ENCODE assay signal across 13 cellular contexts in the genomic region with DNA sequence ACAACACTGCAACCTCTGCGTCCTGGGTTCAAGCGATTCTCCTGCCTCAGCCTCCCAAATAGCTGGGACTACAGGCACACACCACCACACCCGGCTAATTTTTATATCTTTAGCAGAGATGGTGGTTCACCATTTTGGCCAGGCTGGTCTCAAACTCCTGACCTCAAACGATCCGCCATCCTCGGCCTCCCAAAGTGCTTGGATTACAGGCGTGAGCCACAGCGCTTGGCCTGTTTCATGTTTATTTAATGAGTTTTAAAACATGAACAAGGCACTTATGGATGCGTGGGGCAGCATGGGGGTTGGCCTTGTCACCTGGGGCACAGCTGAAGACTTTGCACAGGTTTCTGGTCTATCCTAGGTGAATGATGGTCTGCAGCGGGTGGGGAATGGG. TPM values are rescaled to one million over a fixed set of nuclear protein-coding genes. Genes with fewer than 3 reads are reported as not detected.
A peak's percentile ranks its signal among the peaks of the same experiment; 100 is the strongest.
DNase-seq lines count a peak whose midpoint lies in the region; TF ChIP-seq lines count a peak whose summit lies in the region.
"Not testable (repeated sequence)": the region's sequence is repeated elsewhere in the genome, so short reads cannot be mapped to it uniquely, and the experiment has no call there.
"Had no signal": no experiment of that assay in that cellular context is flagged by ENCODE, and none has a peak within 500 bp of the region (broad histone marks: within the 10 kb centered on the region; RNA-seq: fewer than 3 reads in every experiment).

No MANE protein-coding gene starts in this region.

- H3K4me1 ChIP-seq in OCI-LY3 (ENCODE audit: low read length) (peaks cover 13% of the 10 kb centered on the region), trophoblast cell (ENCODE audit: control insufficient read depth in 1 of 2, insufficient read depth in 2 of 2, low read length in 2 of 2) (peaks cover 9 to 21% of the 10 kb centered on the region in 2 experiments)

- H3K27ac ChIP-seq in OCI-LY3 (ENCODE audit: low read length); trophoblast cell (ENCODE audit: low read depth, low read length): not testable (repeated sequence)

- not testable (repeated sequence) for H4K12ac ChIP-seq in trophoblast cell (ENCODE audit: low read depth, low read length)

- H3K79me2 ChIP-seq in OCI-LY3 (ENCODE audit: low read length); trophoblast cell (ENCODE audit: control insufficient read depth, insufficient read depth, low read length, poor library complexity): not testable (repeated sequence)

- H3K36me3 Mint-ChIP-seq in CD14-positive monocyte = peaks cover 24 to 32% of the 10 kb centered on the region in 2 donors
- H3K36me3 Mint-ChIP-seq in activated CD4-positive, alpha-beta T cell treated with anti-CD3 and anti-CD28 coated beads, Interleukin-2, amount 10 ng/mL, durations not matched to agents 7 days and 5 days (ENCODE audit: low read depth) = peaks cover 35% of the 10 kb centered on the region
- H3K36me3 Mint-ChIP-seq in activated naive CD4-positive, alpha-beta T cell treated with anti-CD3 and anti-CD28 coated beads, Interleukin-2, amount 50 U/mL, for 24 hours = peaks cover 15% of the 10 kb centered on the region
- peaks cover 35% of the 10 kb centered on the region for H3K36me3 Mint-ChIP-seq in dendritic cell treated with granulocyte-macrophage colony-stimulating factor and Interleukin-4, amounts not matched to agents 40 ng/mL and 50 ng/mL, for 4 days (ENCODE audit: low read depth)
- H3K36me3 Mint-ChIP-seq in mesothelial cell of epicardium = not testable (repeated sequence)

- intact Hi-C loops in CD14-positive monocyte (cut with micrococcal nuclease) = not testable (repeated sequence)
- intact Hi-C loops in dendritic cell treated with granulocyte-macrophage colony-stimulating factor and Interleukin-4, amounts not matched to agents 40 ng/mL and 50 ng/mL, for 4 days (cut with micrococcal nuclease) = loop anchor here (5.0 to 10.0 kb wide), 2 partner anchors 52 to 114 kb away; a partner anchor contains a TSS

- H3K23ac ChIP-seq in trophoblast cell (ENCODE audit: low read length) = not testable (repeated sequence)

- H3K9ac ChIP-seq in OCI-LY3 (ENCODE audit: low read length); trophoblast cell (ENCODE audit: low read length): not testable (repeated sequence)

- CTCF ChIA-PET in activated CD4-positive, alpha-beta T cell treated with anti-CD3 and anti-CD28 coated beads, Interleukin-2, amount 10 ng/mL, durations not matched to agents 7 days and 5 days (lab: Charles Lee) = interaction anchor here (0.7 to 3.6 kb wide), 10 partner anchors 8 to 555 kb away, joined by 3 to 33 read pairs (median 8); a partner anchor contains a TSS

- not testable (repeated sequence) for H4K91ac ChIP-seq in trophoblast cell (ENCODE audit: low read depth, low read length)

- peak overlapping the region in 1 of 7 donors; percentile 97 for H3K27ac Mint-ChIP-seq in CD14-positive monocyte
- H3K27ac Mint-ChIP-seq in activated CD4-positive, alpha-beta T cell treated with anti-CD3 and anti-CD28 coated beads, Interleukin-2, amount 10 ng/mL, durations not matched to agents 7 days and 5 days = peak overlapping the region; percentile 16
- peak overlapping the region; percentile 86 for H3K27ac Mint-ChIP-seq in activated naive CD4-positive, alpha-beta T cell treated with anti-CD3 and anti-CD28 coated beads, Interleukin-2, amount 50 U/mL, for 24 hours
- H3K27ac Mint-ChIP-seq in dendritic cell treated with granulocyte-macrophage colony-stimulating factor and Interleukin-4, amounts not matched to agents 40 ng/mL and 50 ng/mL, for 4 days = peak overlapping the region; percentile 98
- not testable (repeated sequence) for H3K27ac Mint-ChIP-seq in mesothelial cell of epicardium

- H3K4me3 Mint-ChIP-seq in CD14-positive monocyte = peak overlapping the region; percentile 99 to 100
- H3K4me3 Mint-ChIP-seq in activated CD4-positive, alpha-beta T cell treated with anti-CD3 and anti-CD28 coated beads, Interleukin-2, amount 10 ng/mL, durations not matched to agents 7 days and 5 days = peak overlapping the region; percentile 100
- H3K4me3 Mint-ChIP-seq in activated naive CD4-positive, alpha-beta T cell treated with anti-CD3 and anti-CD28 coated beads, Interleukin-2, amount 50 U/mL, for 24 hours = peak overlapping the region; percentile 99
- peak overlapping the region; percentile 35 for H3K4me3 Mint-ChIP-seq in dendritic cell treated with granulocyte-macrophage colony-stimulating factor and Interleukin-4, amounts not matched to agents 40 ng/mL and 50 ng/mL, for 4 days
- peak overlapping the region; percentile 37 for H3K4me3 Mint-ChIP-seq in mesothelial cell of epicardium

- H2AK5ac ChIP-seq in trophoblast cell (ENCODE audit: low read length) = not testable (repeated sequence)

- peaks cover 12% of the 10 kb centered on the region for H3K79me1 ChIP-seq in trophoblast cell (ENCODE audit: low read length)

- not testable (repeated sequence) for H4K8ac ChIP-seq in trophoblast cell (ENCODE audit: low read depth, low read length)

- H2BK120ac ChIP-seq in trophoblast cell (ENCODE audit: insufficient read depth, low read length, poor library complexity) = not testable (repeated sequence)

- TF ChIP-seq CTCF in CD14-positive monocyte (IDR thresholded peaks at IDR 0.05); OCI-LY3 (IDR thresholded peaks at IDR 0.05; ENCODE audit: low read depth, low read length); mesothelial cell of epicardium (IDR thresholded peaks at IDR 0.05; ENCODE audit: unreplicated experiment): not testable (repeated sequence)

- H2BK5ac ChIP-seq in trophoblast cell (ENCODE audit: low read depth, low read length, poor library complexity) = not testable (repeated sequence)

- H3K4me3 ChIP-seq in H7 (ENCODE audit: insufficient read depth, low read depth, low read length) (peak overlapping the region; percentile 85; the same call in 1 of the 2 replicates), OCI-LY3 (ENCODE audit: low read length) (peak overlapping the region; percentile 81)
- not testable (repeated sequence) for H3K4me3 ChIP-seq in trophoblast cell (ENCODE audit: low read depth, low read length)

- DNase-seq in CD14-positive monocyte (ENCODE audit: low spot score); H7; activated CD4-positive, alpha-beta T cell treated with anti-CD3 and anti-CD28 coated beads, Interleukin-2, amount 10 ng/mL, durations not matched to agents 7 days and 5 days; mesothelial cell of epicardium (ENCODE audit: low spot score in 2 of 2, unreplicated experiment in 2 of 2): not testable (repeated sequence)
- DNase-seq in trophoblast cell = peak in 1 of 2 donors; percentile 23

- peaks cover 50% of the 10 kb centered on the region for H3K4me1 Mint-ChIP-seq in CD14-positive monocyte
- peaks cover 46% of the 10 kb centered on the region for H3K4me1 Mint-ChIP-seq in activated CD4-positive, alpha-beta T cell treated with anti-CD3 and anti-CD28 coated beads, Interleukin-2, amount 10 ng/mL, durations not matched to agents 7 days and 5 days
- H3K4me1 Mint-ChIP-seq in activated naive CD4-positive, alpha-beta T cell treated with anti-CD3 and anti-CD28 coated beads, Interleukin-2, amount 50 U/mL, for 24 hours = peaks cover 35% of the 10 kb centered on the region
- peaks cover 62% of the 10 kb centered on the region for H3K4me1 Mint-ChIP-seq in dendritic cell treated with granulocyte-macrophage colony-stimulating factor and Interleukin-4, amounts not matched to agents 40 ng/mL and 50 ng/mL, for 4 days (ENCODE audit: low read depth)
- H3K4me1 Mint-ChIP-seq in mesothelial cell of epicardium = peaks cover 30% of the 10 kb centered on the region

- POLR2A ChIA-PET in activated CD4-positive, alpha-beta T cell treated with anti-CD3 and anti-CD28 coated beads, Interleukin-2, amount 10 ng/mL, durations not matched to agents 7 days and 5 days (lab: Charles Lee) = not testable (repeated sequence)

- not testable (repeated sequence) for H3K14ac ChIP-seq in trophoblast cell (ENCODE audit: low read length)

- not testable (repeated sequence) for H3K9me3 Mint-ChIP-seq in CD14-positive monocyte; activated CD4-positive, alpha-beta T cell treated with anti-CD3 and anti-CD28 coated beads, Interleukin-2, amount 10 ng/mL, durations not matched to agents 7 days and 5 days; activated naive CD4-positive, alpha-beta T cell treated with anti-CD3 and anti-CD28 coated beads, Interleukin-2, amount 50 U/mL, for 24 hours; dendritic cell treated with granulocyte-macrophage colony-stimulating factor and Interleukin-4, amounts not matched to agents 40 ng/mL and 50 ng/mL, for 4 days; mesothelial cell of epicardium

- H3K4ac ChIP-seq in trophoblast cell (ENCODE audit: low read depth, low read length) = not testable (repeated sequence)

- not testable (repeated sequence) for H4K20me1 ChIP-seq in OCI-LY3 (ENCODE audit: insufficient read depth, low read length)

- not testable (repeated sequence) for H2BK12ac ChIP-seq in trophoblast cell (ENCODE audit: low read length)

- H3K36me3 ChIP-seq in H7 (replicated peaks; ENCODE audit: control insufficient read depth, insufficient read depth, low read length); trophoblast cell (ENCODE audit: control insufficient read depth in 1 of 2, insufficient read depth in 2 of 2, low read length in 2 of 2): not testable (repeated sequence)
- H3K36me3 ChIP-seq in OCI-LY3 (replicated peaks; ENCODE audit: low read depth, low read length) = peaks cover 16% of the 10 kb centered on the region

- not testable (repeated sequence) for H3K18ac ChIP-seq in trophoblast cell (ENCODE audit: low read length)

- H3K4me2 ChIP-seq in OCI-LY3 (ENCODE audit: low read length) (peak overlapping the region; percentile 94), trophoblast cell (ENCODE audit: low read length) (peak overlapping the region; percentile 96)

- not testable (repeated sequence) for H3K27me3 ChIP-seq in H7 (ENCODE audit: control insufficient read depth, insufficient read depth, low read length); trophoblast cell (ENCODE audit: insufficient read depth, low read length)
- peaks cover 12% of the 10 kb centered on the region for H3K27me3 ChIP-seq in OCI-LY3 (ENCODE audit: low read depth, low read length)

- not testable (repeated sequence) for H2AFZ ChIP-seq in OCI-LY3 (ENCODE audit: low read depth, low read length); trophoblast cell (ENCODE audit: insufficient read depth, low read length, poor library complexity)

- H3K27me3 Mint-ChIP-seq in CD14-positive monocyte (ENCODE audit: low read depth in 3 of 3) = peaks cover 5 to 14% (median 5%) of the 10 kb centered on the region in 3 donors
- H3K27me3 Mint-ChIP-seq in activated CD4-positive, alpha-beta T cell treated with anti-CD3 and anti-CD28 coated beads, Interleukin-2, amount 10 ng/mL, durations not matched to agents 7 days and 5 days; activated naive CD4-positive, alpha-beta T cell treated with anti-CD3 and anti-CD28 coated beads, Interleukin-2, amount 50 U/mL, for 24 hours: not testable (repeated sequence)
- H3K27me3 Mint-ChIP-seq in dendritic cell treated with granulocyte-macrophage colony-stimulating factor and Interleukin-4, amounts not matched to agents 40 ng/mL and 50 ng/mL, for 4 days = peaks cover 14% of the 10 kb centered on the region
- H3K27me3 Mint-ChIP-seq in mesothelial cell of epicardium (ENCODE audit: low read depth) = peaks cover 33% of the 10 kb centered on the region

- no CpG with 5 or more reads among the region's 10 CpGs for WGBS in trophoblast cell (ENCODE audit: extremely low coverage, insufficient coverage, insufficient read length)

- H3K9me3 ChIP-seq in OCI-LY3 (ENCODE audit: insufficient read depth, low read length); trophoblast cell (ENCODE audit: insufficient read depth, low read depth, low read length): not testable (repeated sequence)

RNA-seq across cellular contexts. Expression of a gene that starts 1.4 kb away (rescaled TPM):
- polyA plus RNA-seq in CD14-positive monocyte = 100 to 1,000 TPM; 204 to 312 TPM
- total RNA-seq in H7 (2014; rRNA removed; shearing (Covaris generic)) = 101 and 115 TPM in 2 replicates
- 100 to 1,000 TPM; 455 to 524 TPM for total RNA-seq in activated CD4-positive, alpha-beta T cell treated with anti-CD3 and anti-CD28 coated beads, Interleukin-2, amount 10 ng/mL, durations not matched to agents 7 days and 5 days
- 23.1 to 27.0 TPM (median 24.7 TPM) in 3 replicates for total RNA-seq in mesothelial cell of epicardium
- 205 and 212 TPM in 2 replicates for polyA plus RNA-seq in trophoblast cell (2013)

RNA-seq across cellular contexts. Expression of a gene that starts 10.1 kb away (rescaled TPM):
- polyA plus RNA-seq in CD14-positive monocyte = not detected
- total RNA-seq in H7 (2014; rRNA removed; shearing (Covaris generic)) = 1.3 and 1.8 TPM in 2 replicates
- total RNA-seq in activated CD4-positive, alpha-beta T cell treated with anti-CD3 and anti-CD28 coated beads, Interleukin-2, amount 10 ng/mL, durations not matched to agents 7 days and 5 days = 1 to 10 TPM; 4.5 to 5.0 TPM
- 0.41 to 1.3 TPM (median 0.69 TPM) in 3 replicates for total RNA-seq in mesothelial cell of epicardium
- 0.14 and 0.32 TPM in 2 replicates for polyA plus RNA-seq in trophoblast cell (2013)
- total RNA-seq: dermis microvascular lymphatic vessel endothelial cell, lung microvascular endothelial cell, M059J, right atrium auricular region had no signal

RNA-seq across cellular contexts. Expression of a gene that starts 14.5 kb away (rescaled TPM):
- under 1 TPM in 1 of 2 donors, not detected in 1; 0.74 TPM for polyA plus RNA-seq in CD14-positive monocyte
- total RNA-seq in H7 (2014; rRNA removed; shearing (Covaris generic)) = 5.0 and 6.1 TPM in 2 replicates
- total RNA-seq in activated CD4-positive, alpha-beta T cell treated with anti-CD3 and anti-CD28 coated beads, Interleukin-2, amount 10 ng/mL, durations not matched to agents 7 days and 5 days = 1 to 10 TPM; 1.0 to 1.8 TPM
- total RNA-seq in mesothelial cell of epicardium = 2.8 to 4.3 TPM (median 3.6 TPM) in 3 replicates
- polyA plus RNA-seq in trophoblast cell (2013) = not detected in 2 replicates
- total RNA-seq: dermis microvascular lymphatic vessel endothelial cell, lung microvascular endothelial cell, M059J had no signal

RNA-seq across cellular contexts. Expression of a gene that starts 18.3 kb away (rescaled TPM):
- polyA plus RNA-seq in CD14-positive monocyte = not detected
- 2.9 and 10.4 TPM in 2 replicates for total RNA-seq in H7 (2014; rRNA removed; shearing (Covaris generic))
- under 1 TPM; 0.37 to 0.40 TPM for total RNA-seq in activated CD4-positive, alpha-beta T cell treated with anti-CD3 and anti-CD28 coated beads, Interleukin-2, amount 10 ng/mL, durations not matched to agents 7 days and 5 days
- 1.1 to 2.0 TPM (median 1.4 TPM) in 3 replicates for total RNA-seq in mesothelial cell of epicardium
- polyA plus RNA-seq in trophoblast cell (2013) = 0.22 and 0.33 TPM in 2 replicates
- total RNA-seq: dermis microvascular lymphatic vessel endothelial cell, lung microvascular endothelial cell, M059J had no signal

RNA-seq across cellular contexts. Expression of a gene that starts 37.5 kb away (rescaled TPM):
- polyA plus RNA-seq in CD14-positive monocyte = not detected
- total RNA-seq in H7 (2014; rRNA removed; shearing (Covaris generic)) = not detected in 2 replicates
- not detected for total RNA-seq in activated CD4-positive, alpha-beta T cell treated with anti-CD3 and anti-CD28 coated beads, Interleukin-2, amount 10 ng/mL, durations not matched to agents 7 days and 5 days
- 5.5 to 8.3 TPM (median 6.6 TPM) in 3 replicates for total RNA-seq in mesothelial cell of epicardium
- 1.9 and 2.6 TPM in 2 replicates for polyA plus RNA-seq in trophoblast cell (2013)
- total RNA-seq: dermis microvascular lymphatic vessel endothelial cell; lung microvascular endothelial cell; T-helper 2 cell treated with Interferon-gamma antibody and Interleukin-4, amounts not matched to agents 100 ng/mL and 5 ng/mL, for 36 hours had no signal

Comparison
In these comparisons a context has a peak if more than half of its experiments do, and no peak if none do; other contexts are left out.
1. H3K4me3 Mint-ChIP-seq: peak in every context shown above with its lines; median percentile 100 in activated CD4-positive, alpha-beta T cell treated with anti-CD3 and anti-CD28 coated beads, Interleukin-2, amount 10 ng/mL, durations not matched to agents 7 days and 5 days; 100 in CD14-positive monocyte; 99 in activated naive CD4-positive, alpha-beta T cell treated with anti-CD3 and anti-CD28 coated beads, Interleukin-2, amount 50 U/mL, for 24 hours; 37 in mesothelial cell of epicardium; 35 in dendritic cell treated with granulocyte-macrophage colony-stimulating factor and Interleukin-4, amounts not matched to agents 40 ng/mL and 50 ng/mL, for 4 days.